ENCODE assay signal across 8 cellular contexts in genomic region chr7:150881189-150881588, GRCh38. TPM values are rescaled to one million over a fixed set of nuclear protein-coding genes. Genes with fewer than 3 reads are reported as not detected.
"Had no signal": no experiment of that assay in that cellular context is flagged by ENCODE, and none has a peak within 500 bp of the region (broad histone marks: within the 10 kb centered on the region; RNA-seq: fewer than 3 reads in every experiment).

No MANE protein-coding gene starts in this region.

- ATAC-seq: GM12878 had no signal

- DNase-seq: GDM1, GF-D8 had no signal

- H3K4me3 ChIP-seq: GM12878 had no signal

- FAIRE-seq: G401.6, GM12878, GM12891, GM12892, GM18507, GM19239 had no signal

RNA-seq across cellular contexts. Expression of gene AOC1, which starts 28.9 kb away (rescaled TPM):
- total RNA-seq: GM12878 had no signal
